Comparison of ENCODE assay signal across 21 cellular contexts in genomic region chr11:30364139-30364875, GRCh38.
"Had no signal": no experiment of that assay in that cellular context is flagged by ENCODE, and none has a peak within 500 bp of the region (broad histone marks: within the 10 kb centered on the region; RNA-seq: fewer than 3 reads in every experiment).

No MANE protein-coding gene starts in this region.

- H3K27ac Mint-ChIP-seq: activated CD4-positive, alpha-beta memory T cell treated with anti-CD3 and anti-CD28 coated beads, Interleukin-2, amount 10 ng/mL, durations not matched to agents 7 days and 5 days; activated CD4-positive, alpha-beta T cell treated with anti-CD3 and anti-CD28 coated beads, Interleukin-2, amount 10 ng/mL, durations not matched to agents 24 days and 14 days; activated naive CD4-positive, alpha-beta T cell treated with anti-CD3 and anti-CD28 coated beads for 36 hours; activated naive CD8-positive, alpha-beta T cell treated with anti-CD3 and anti-CD28 coated beads, Interleukin-2, amount 10 ng/mL, durations not matched to agents 7 days and 5 days; activated T-cell treated with anti-CD3 and anti-CD28 coated beads, Interleukin-2, amount 50 U/mL, for 72 hours; naive thymus-derived CD8-positive, alpha-beta T cell; stimulated activated memory B cell treated with anti-CD40 and anti-IgM and Interleukin-4, amounts not matched to agents 10 μg/mL and 1 μg/mL and 100 μg/mL, for 72 hours had no signal

- H3K4me3 Mint-ChIP-seq: activated CD4-positive, alpha-beta memory T cell treated with anti-CD3 and anti-CD28 coated beads, Interleukin-2, amount 10 ng/mL, durations not matched to agents 7 days and 5 days; activated CD4-positive, alpha-beta T cell treated with anti-CD3 and anti-CD28 coated beads, Interleukin-2, amount 10 ng/mL, durations not matched to agents 24 days and 14 days; activated naive CD4-positive, alpha-beta T cell treated with anti-CD3 and anti-CD28 coated beads for 36 hours; activated naive CD8-positive, alpha-beta T cell treated with anti-CD3 and anti-CD28 coated beads, Interleukin-2, amount 10 ng/mL, durations not matched to agents 7 days and 5 days; activated T-cell treated with anti-CD3 and anti-CD28 coated beads, Interleukin-2, amount 50 U/mL, for 72 hours; naive thymus-derived CD8-positive, alpha-beta T cell; stimulated activated memory B cell treated with anti-CD40 and anti-IgM and Interleukin-4, amounts not matched to agents 10 μg/mL and 1 μg/mL and 100 μg/mL, for 72 hours had no signal

- ATAC-seq: activated CD4-positive, CD25-positive, alpha-beta regulatory T cell treated with anti-CD3 and anti-CD28 coated beads, Interleukin-2, amount 50 U/mL, for 24 hours; activated T-cell treated with anti-CD3 and anti-CD28 coated beads, Interleukin-2, amount 50 U/mL, for 72 hours; naive thymus-derived CD8-positive, alpha-beta T cell; right lobe of liver; stimulated activated memory B cell treated with anti-CD40 and anti-IgM and Interleukin-4, amounts not matched to agents 10 μg/mL and 1 μg/mL and 100 μg/mL, for 72 hours had no signal

- DNase-seq: activated CD4-positive, alpha-beta memory T cell treated with anti-CD3 and anti-CD28 coated beads, Interleukin-2, amount 10 ng/mL, durations not matched to agents 7 days and 5 days; activated CD4-positive, alpha-beta T cell treated with anti-CD3 and anti-CD28 coated beads, Interleukin-2, amount 10 ng/mL, durations not matched to agents 24 days and 14 days; activated effector memory CD4-positive, alpha-beta T cell treated with Interleukin-2 at 50 U/mL for 16 hours; activated naive CD4-positive, alpha-beta T cell treated with anti-CD3 and anti-CD28 coated beads for 36 hours; activated naive CD8-positive, alpha-beta T cell treated with anti-CD3 and anti-CD28 coated beads, Interleukin-2, amount 10 ng/mL, durations not matched to agents 7 days and 5 days; activated T-cell treated with anti-CD3 and anti-CD28 coated beads, Interleukin-2, amount 50 U/mL, for 72 hours; amniotic stem cell; colonic mucosa; dorsolateral prefrontal cortex; glutamatergic neuron; hippocampal formation; left ventricle myocardium inferior; naive thymus-derived CD8-positive, alpha-beta T cell; nucleus accumbens; right lobe of liver; small intestine; stimulated activated CD4-positive, alpha-beta T cell treated with anti-CD3 and anti-CD28 coated beads, Interleukin-15, amount 100 ng/mL, for 24 hours; T-helper 9 cell; transverse colon had no signal

- H3K9me3 Mint-ChIP-seq: activated CD4-positive, alpha-beta memory T cell treated with anti-CD3 and anti-CD28 coated beads, Interleukin-2, amount 10 ng/mL, durations not matched to agents 7 days and 5 days; activated CD4-positive, alpha-beta T cell treated with anti-CD3 and anti-CD28 coated beads, Interleukin-2, amount 10 ng/mL, durations not matched to agents 24 days and 14 days; activated naive CD8-positive, alpha-beta T cell treated with anti-CD3 and anti-CD28 coated beads, Interleukin-2, amount 10 ng/mL, durations not matched to agents 7 days and 5 days had no signal

- H3K36me3 Mint-ChIP-seq: activated naive CD8-positive, alpha-beta T cell treated with anti-CD3 and anti-CD28 coated beads, Interleukin-2, amount 10 ng/mL, durations not matched to agents 7 days and 5 days; naive thymus-derived CD8-positive, alpha-beta T cell had no signal

- H3K27me3 Mint-ChIP-seq: activated CD4-positive, alpha-beta T cell treated with anti-CD3 and anti-CD28 coated beads, Interleukin-2, amount 10 ng/mL, durations not matched to agents 24 days and 14 days had no signal

- H3K4me1 Mint-ChIP-seq: activated CD4-positive, alpha-beta memory T cell treated with anti-CD3 and anti-CD28 coated beads, Interleukin-2, amount 10 ng/mL, durations not matched to agents 7 days and 5 days; activated CD4-positive, alpha-beta T cell treated with anti-CD3 and anti-CD28 coated beads, Interleukin-2, amount 10 ng/mL, durations not matched to agents 24 days and 14 days; activated naive CD8-positive, alpha-beta T cell treated with anti-CD3 and anti-CD28 coated beads, Interleukin-2, amount 10 ng/mL, durations not matched to agents 7 days and 5 days; naive thymus-derived CD8-positive, alpha-beta T cell; stimulated activated memory B cell treated with anti-CD40 and anti-IgM and Interleukin-4, amounts not matched to agents 10 μg/mL and 1 μg/mL and 100 μg/mL, for 72 hours had no signal
